In genomic region chr16:66547101-66547989, GRCh38 we compare ENCODE assay signal across 16 cellular contexts. TPM values are rescaled to one million over a fixed set of nuclear protein-coding genes. Genes with fewer than 3 reads are reported as not detected.
DNase-seq lines count a peak whose midpoint lies in the region; ATAC-seq and TF ChIP-seq lines count a peak whose summit lies in the region.
"Had no signal": no experiment of that assay in that cellular context is flagged by ENCODE, and none has a peak within 500 bp of the region (broad histone marks: within the 10 kb centered on the region; RNA-seq: fewer than 3 reads in every experiment).

No MANE protein-coding gene starts in this region.

- H3K9me3 ChIP-seq in Loucy (ENCODE audit: insufficient read depth, low read depth, low read length) = no peaks in the 10 kb centered on the region
- H3K9me3 ChIP-seq in adrenal gland (replicated peaks in 1 of 3) = no peaks in the 10 kb centered on the region
- no peaks in the 10 kb centered on the region for H3K9me3 ChIP-seq in Caco-2
- H3K9me3 ChIP-seq: vagina had no signal

- CTCF ChIA-PET in activated CD8-positive, alpha-beta memory T cell treated with anti-CD3 and anti-CD28 coated beads, Interleukin-2, amount 10 ng/mL, durations not matched to agents 7 days and 5 days (lab: Charles Lee) = interaction anchor here (0.7 to 1.8 kb wide), 3 partner anchors 35 to 43 kb away, joined by 3 to 6 read pairs (median 4); no protein-coding TSS in a partner anchor
- CTCF ChIA-PET in Caco-2 (lab: Charles Lee) = no interaction called here

- H3K27ac ChIP-seq in adrenal gland = no peak overlapping the region

- H3K4me2 ChIP-seq in Loucy (ENCODE audit: low read depth, low read length, poor library complexity, severe bottlenecking) = peak overlapping the region; percentile 98

- intact Hi-C loops in dendritic cell treated with granulocyte-macrophage colony-stimulating factor and Interleukin-4, amounts not matched to agents 40 ng/mL and 50 ng/mL, for 4 days (cut with micrococcal nuclease) = no loop called here
- intact Hi-C loops in adrenal gland (cut with DNase I) (no loop called here), sciatic nerve (cut with DNase I) (no loop called here), Caco-2 (cut with micrococcal nuclease; ENCODE audit: unreplicated experiment) (no loop called here)

- 96 to 100% (median 97%) methylated on average over 5 of the region's 5 CpGs for WGBS in adrenal gland, 4 donors

- TF ChIP-seq CTCF in Loucy (conservative IDR thresholded peaks at IDR 0.05; ENCODE audit: low read length) = no peak
- TF ChIP-seq CTCF in adrenal gland (IDR thresholded peaks at IDR 0.05) = no peak
- no peak for TF ChIP-seq CTCF in Caco-2 (IDR thresholded peaks at IDR 0.05; ENCODE audit: insufficient read depth in 1 of 2, low read depth in 1 of 2, low read length in 1 of 2, severe bottlenecking in 1 of 2, unreplicated experiment in 1 of 2)

- no TSS peak for BruUV-seq in Caco-2 (replicated peaks; lab: Mats Ljungman, UMichigan)

- H3F3A ChIP-seq in Loucy (ENCODE audit: low read depth) = peaks cover 14% of the 10 kb centered on the region; the same call in 1 of the 2 replicates

- H3K27me3 ChIP-seq in Loucy (ENCODE audit: insufficient read depth, low read length, poor library complexity, severe bottlenecking) = no peaks in the 10 kb centered on the region
- no peaks in the 10 kb centered on the region for H3K27me3 ChIP-seq in adrenal gland
- no peaks in the 10 kb centered on the region for H3K27me3 ChIP-seq in Caco-2 (replicated peaks; ENCODE audit: control insufficient read depth, insufficient read depth, low read length)
- H3K27me3 ChIP-seq: vagina had no signal

- peaks cover 61% of the 10 kb centered on the region for H3K4me1 ChIP-seq in Loucy (ENCODE audit: insufficient read depth, low read length, poor library complexity, severe bottlenecking)
- peaks cover 14 to 32% of the 10 kb centered on the region in 2 donors for H3K4me1 ChIP-seq in adrenal gland (replicated peaks in 1 of 2)
- H3K4me1 ChIP-seq in Caco-2 = peaks cover 22% of the 10 kb centered on the region

- no peak for DNase-seq in activated CD8-positive, alpha-beta memory T cell treated with anti-CD3 and anti-CD28 coated beads, Interleukin-2, amount 10 ng/mL, durations not matched to agents 7 days and 5 days
- no peak for DNase-seq in activated CD8-positive, alpha-beta memory T cell treated with anti-CD3 and anti-CD28 coated beads, Interleukin-2, amount 50 U/mL, for 48 hours
- no peak for DNase-seq in stimulated activated naive CD8-positive, alpha-beta T cell treated with anti-CD3 and anti-CD28 coated beads, Interleukin-15, amount 100 ng/mL, for 72 hours
- DNase-seq in adrenal gland = no peak
- no peak for DNase-seq in sciatic nerve (ENCODE audit: low spot score)
- DNase-seq in Caco-2 = no peak
- DNase-seq: activated T-cell treated with anti-CD3 and anti-CD28 coated beads, Interleukin-2, amount 50 U/mL, for 1 hour; AML-193; anterior cingulate cortex; foreskin fibroblast; NCI-H1417; NCI-H774 had no signal

- H2AFZ ChIP-seq in Loucy (ENCODE audit: low read length) = no peak overlapping the region

- no peaks in the 10 kb centered on the region for H3K9me3 Mint-ChIP-seq in activated CD8-positive, alpha-beta memory T cell treated with anti-CD3 and anti-CD28 coated beads, Interleukin-2, amount 10 ng/mL, durations not matched to agents 7 days and 5 days (ENCODE audit: low read depth)
- H3K9me3 Mint-ChIP-seq in dendritic cell treated with granulocyte-macrophage colony-stimulating factor and Interleukin-4, amounts not matched to agents 40 ng/mL and 50 ng/mL, for 4 days = no peaks in the 10 kb centered on the region
- no peaks in the 10 kb centered on the region for H3K9me3 Mint-ChIP-seq in stimulated activated naive CD8-positive, alpha-beta T cell treated with anti-CD3 and anti-CD28 coated beads, Interleukin-15, amount 100 ng/mL, for 72 hours
- no peaks in the 10 kb centered on the region for H3K9me3 Mint-ChIP-seq in Caco-2 (ENCODE audit: unreplicated experiment)
- H3K9me3 Mint-ChIP-seq: mesothelial cell of epicardium had no signal

- peak overlapping the region; percentile 7 for H3K27ac Mint-ChIP-seq in activated CD8-positive, alpha-beta memory T cell treated with anti-CD3 and anti-CD28 coated beads, Interleukin-2, amount 10 ng/mL, durations not matched to agents 7 days and 5 days
- H3K27ac Mint-ChIP-seq in dendritic cell treated with granulocyte-macrophage colony-stimulating factor and Interleukin-4, amounts not matched to agents 40 ng/mL and 50 ng/mL, for 4 days = peak overlapping the region; percentile 81
- H3K27ac Mint-ChIP-seq in stimulated activated naive CD8-positive, alpha-beta T cell treated with anti-CD3 and anti-CD28 coated beads, Interleukin-15, amount 100 ng/mL, for 72 hours = peak overlapping the region; percentile 7 to 41
- H3K27ac Mint-ChIP-seq in Caco-2 (ENCODE audit: unreplicated experiment) = no peak overlapping the region

- H3K27me3 Mint-ChIP-seq in activated CD8-positive, alpha-beta memory T cell treated with anti-CD3 and anti-CD28 coated beads, Interleukin-2, amount 10 ng/mL, durations not matched to agents 7 days and 5 days = no peaks in the 10 kb centered on the region
- no peaks in the 10 kb centered on the region for H3K27me3 Mint-ChIP-seq in dendritic cell treated with granulocyte-macrophage colony-stimulating factor and Interleukin-4, amounts not matched to agents 40 ng/mL and 50 ng/mL, for 4 days
- H3K27me3 Mint-ChIP-seq in stimulated activated naive CD8-positive, alpha-beta T cell treated with anti-CD3 and anti-CD28 coated beads, Interleukin-15, amount 100 ng/mL, for 72 hours = no peaks in the 10 kb centered on the region
- H3K27me3 Mint-ChIP-seq in Caco-2 (ENCODE audit: insufficient read depth, unreplicated experiment) = no peaks in the 10 kb centered on the region

- H3K36me3 Mint-ChIP-seq in activated CD8-positive, alpha-beta memory T cell treated with anti-CD3 and anti-CD28 coated beads, Interleukin-2, amount 10 ng/mL, durations not matched to agents 7 days and 5 days = peaks cover under 1% of the 10 kb centered on the region
- H3K36me3 Mint-ChIP-seq in dendritic cell treated with granulocyte-macrophage colony-stimulating factor and Interleukin-4, amounts not matched to agents 40 ng/mL and 50 ng/mL, for 4 days (ENCODE audit: low read depth) = peaks cover 59% of the 10 kb centered on the region
- peaks cover 15% of the 10 kb centered on the region for H3K36me3 Mint-ChIP-seq in Caco-2 (ENCODE audit: insufficient read depth, unreplicated experiment)

- no peaks in the 10 kb centered on the region for H3K9me2 ChIP-seq in Loucy (replicated peaks; ENCODE audit: low read depth, low read length)

- TF ChIP-seq POLR2A in adrenal gland (IDR thresholded peaks at IDR 0.05) = no peak

- H3K4me3 Mint-ChIP-seq in activated CD8-positive, alpha-beta memory T cell treated with anti-CD3 and anti-CD28 coated beads, Interleukin-2, amount 10 ng/mL, durations not matched to agents 7 days and 5 days = no peak overlapping the region
- H3K4me3 Mint-ChIP-seq in dendritic cell treated with granulocyte-macrophage colony-stimulating factor and Interleukin-4, amounts not matched to agents 40 ng/mL and 50 ng/mL, for 4 days = peak overlapping the region; percentile 27
- no peak overlapping the region for H3K4me3 Mint-ChIP-seq in stimulated activated naive CD8-positive, alpha-beta T cell treated with anti-CD3 and anti-CD28 coated beads, Interleukin-15, amount 100 ng/mL, for 72 hours
- H3K4me3 Mint-ChIP-seq in Caco-2 (ENCODE audit: unreplicated experiment) = no peak overlapping the region

- H3K4me1 Mint-ChIP-seq in activated CD8-positive, alpha-beta memory T cell treated with anti-CD3 and anti-CD28 coated beads, Interleukin-2, amount 10 ng/mL, durations not matched to agents 7 days and 5 days = peaks cover 42% of the 10 kb centered on the region
- H3K4me1 Mint-ChIP-seq in dendritic cell treated with granulocyte-macrophage colony-stimulating factor and Interleukin-4, amounts not matched to agents 40 ng/mL and 50 ng/mL, for 4 days (ENCODE audit: low read depth) = peaks cover 76% of the 10 kb centered on the region
- H3K4me1 Mint-ChIP-seq in stimulated activated naive CD8-positive, alpha-beta T cell treated with anti-CD3 and anti-CD28 coated beads, Interleukin-15, amount 100 ng/mL, for 72 hours = peaks cover 55% of the 10 kb centered on the region
- peaks cover 17% of the 10 kb centered on the region for H3K4me1 Mint-ChIP-seq in Caco-2 (ENCODE audit: low read depth, unreplicated experiment)

- ATAC-seq in activated CD8-positive, alpha-beta memory T cell treated with anti-CD3 and anti-CD28 coated beads, Interleukin-2, amount 10 ng/mL, durations not matched to agents 7 days and 5 days = no peak
- no peak for ATAC-seq in stimulated activated naive CD8-positive, alpha-beta T cell treated with anti-CD3 and anti-CD28 coated beads, Interleukin-15, amount 100 ng/mL, for 72 hours
- no peak for ATAC-seq in sciatic nerve

- H3K4me3 ChIP-seq in Loucy (ENCODE audit: low read length, poor library complexity, severe bottlenecking) = no peak overlapping the region
- no peak overlapping the region for H3K4me3 ChIP-seq in adrenal gland
- no peak overlapping the region for H3K4me3 ChIP-seq in Caco-2 (ENCODE audit: low read depth, low read length)
- H3K4me3 ChIP-seq: vagina had no signal

- H4K20me1 ChIP-seq in Loucy (ENCODE audit: insufficient read depth, low read length, poor library complexity, severe bottlenecking) = no peaks in the 10 kb centered on the region

- peaks cover 29% of the 10 kb centered on the region for H3K79me2 ChIP-seq in Loucy (ENCODE audit: insufficient read depth, low read length)

- POLR2A ChIA-PET in Caco-2 (lab: Charles Lee) = interaction anchor here (0.5 kb wide), 1 partner anchor 96 kb away, joined by 4 read pairs; no protein-coding TSS in a partner anchor

- H3K36me3 ChIP-seq in Loucy (ENCODE audit: insufficient read depth, low read length) = no peaks in the 10 kb centered on the region
- H3K36me3 ChIP-seq in adrenal gland (replicated peaks in 1 of 2) = no peaks in the 10 kb centered on the region
- no peaks in the 10 kb centered on the region for H3K36me3 ChIP-seq in Caco-2 (ENCODE audit: control insufficient read depth, insufficient read depth, low read length)
- H3K36me3 ChIP-seq: vagina had no signal

- peak overlapping the region; percentile 24 for H3K9ac ChIP-seq in Loucy (ENCODE audit: low read depth, low read length, poor library complexity, severe bottlenecking)

RNA-seq across cellular contexts. Expression of gene TK2, which starts 2.6 kb away (rescaled TPM):
- total RNA-seq in activated CD8-positive, alpha-beta memory T cell treated with anti-CD3 and anti-CD28 coated beads, Interleukin-2, amount 10 ng/mL, durations not matched to agents 7 days and 5 days = 10 to 100 TPM in 1 of 2 experiments, 1 to 10 TPM in 1; 8.5 to 10.8 TPM
- total RNA-seq in adrenal gland (10 to 100 TPM; 48.3 to 78.9 (median 67.5) TPM), sciatic nerve (44.2 TPM), Caco-2 (2022) (18.2 and 19.3 TPM in 2 replicates)
- polyA plus RNA-seq in adrenal gland = 10 to 100 TPM; 24.9 to 45.3 (median 29.8) TPM

RNA-seq across cellular contexts. Expression of gene CKLF, which starts 5.0 kb away (rescaled TPM):
- total RNA-seq in activated CD8-positive, alpha-beta memory T cell treated with anti-CD3 and anti-CD28 coated beads, Interleukin-2, amount 10 ng/mL, durations not matched to agents 7 days and 5 days = 100 to 1,000 TPM; 199 to 220 TPM
- 10 to 100 TPM; 19.6 to 55.9 (median 43.8) TPM for total RNA-seq in adrenal gland
- polyA plus RNA-seq in adrenal gland = 10 to 100 TPM; 23.6 to 32.8 (median 26.2) TPM
- 36.9 TPM for total RNA-seq in sciatic nerve
- total RNA-seq in Caco-2 (2022) = 96.4 and 103 TPM in 2 replicates

RNA-seq across cellular contexts. Expression of gene CMTM1, which starts 18.9 kb away (rescaled TPM):
- total RNA-seq in activated CD8-positive, alpha-beta memory T cell treated with anti-CD3 and anti-CD28 coated beads, Interleukin-2, amount 10 ng/mL, durations not matched to agents 7 days and 5 days = 10 to 100 TPM; 21.1 to 21.4 TPM
- 1 to 10 TPM in 6 of 8 donors, under 1 TPM in 2; 0.36 to 6.9 (median 2.9) TPM for total RNA-seq in adrenal gland
- 1 to 10 TPM in 1 of 3 donors, under 1 TPM in 1, not detected in 1; 0.34 to 1.4 TPM for polyA plus RNA-seq in adrenal gland
- 6.2 TPM for total RNA-seq in sciatic nerve
- total RNA-seq in Caco-2 (2022) = 5.6 and 7.1 TPM in 2 replicates
- total RNA-seq: vagina had no signal

RNA-seq across cellular contexts. Expression of gene CMTM2, which starts 31.9 kb away (rescaled TPM):
- 1 to 10 TPM; 1.1 to 1.6 TPM for total RNA-seq in activated CD8-positive, alpha-beta memory T cell treated with anti-CD3 and anti-CD28 coated beads, Interleukin-2, amount 10 ng/mL, durations not matched to agents 7 days and 5 days
- not detected for total RNA-seq in adrenal gland
- polyA plus RNA-seq in adrenal gland = under 1 TPM in 2 of 3 donors, not detected in 1; 0.17 to 0.80 TPM
- total RNA-seq in sciatic nerve = 1.5 TPM
- not detected in 2 replicates for total RNA-seq in Caco-2 (2022)
- total RNA-seq: vagina had no signal

RNA-seq across cellular contexts. Expression of gene CMTM3, which starts 57.2 kb away (rescaled TPM):
- 10 to 100 TPM; 85.0 to 90.3 TPM for total RNA-seq in activated CD8-positive, alpha-beta memory T cell treated with anti-CD3 and anti-CD28 coated beads, Interleukin-2, amount 10 ng/mL, durations not matched to agents 7 days and 5 days
- total RNA-seq in adrenal gland = 10 to 100 TPM; 14.6 to 31.8 (median 24.9) TPM
- polyA plus RNA-seq in adrenal gland = 10 to 100 TPM in 2 of 3 donors, 1 to 10 TPM in 1; 6.4 to 30.0 (median 25.2) TPM
- total RNA-seq in sciatic nerve = 44.5 TPM
- 25.5 and 26.9 TPM in 2 replicates for total RNA-seq in Caco-2 (2022)
